23 cellular contexts compared by ENCODE assay signal in the genomic region with DNA sequence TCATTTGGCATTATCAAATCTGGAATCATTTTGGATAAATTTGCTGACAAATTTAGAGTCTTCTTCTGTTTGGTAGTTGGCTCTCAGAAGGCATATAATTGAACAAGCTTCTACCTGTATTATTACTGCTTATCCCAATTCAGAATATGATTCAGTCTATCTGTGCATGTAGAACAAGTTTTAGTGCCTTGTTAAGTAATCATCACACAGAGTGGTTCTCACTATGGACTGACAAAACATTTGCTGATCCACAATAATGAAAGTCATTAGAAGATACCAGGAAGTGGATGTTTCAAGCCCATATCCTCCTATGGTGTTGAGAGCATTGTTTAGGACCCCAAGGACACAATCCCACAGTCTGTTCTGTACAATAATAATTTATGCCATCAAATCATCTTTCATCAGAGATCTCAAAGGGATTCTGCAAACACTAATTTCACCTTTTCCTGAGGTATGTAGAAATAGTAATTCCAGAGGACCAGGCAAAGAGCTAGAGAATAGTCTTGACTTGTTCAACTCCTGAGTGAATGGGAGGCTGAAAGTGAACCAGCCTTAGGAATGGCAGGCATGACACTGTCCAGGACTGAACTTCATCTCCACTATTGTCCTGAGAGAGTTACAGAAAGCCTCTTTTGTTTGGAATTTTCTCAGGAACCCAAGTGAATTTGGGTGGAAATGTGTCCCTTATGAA. TPM values are rescaled to one million over a fixed set of nuclear protein-coding genes. Genes with fewer than 3 reads are reported as not detected.
A peak's percentile ranks its signal among the peaks of the same experiment; 100 is the strongest.
DNase-seq lines count a peak whose midpoint lies in the region; ATAC-seq and TF ChIP-seq lines count a peak whose summit lies in the region.
"Had no signal": no experiment of that assay in that cellular context is flagged by ENCODE, and none has a peak within 500 bp of the region (broad histone marks: within the 10 kb centered on the region; RNA-seq: fewer than 3 reads in every experiment).

No MANE protein-coding gene starts in this region.

- H3K4me3 ChIP-seq in neuronal stem cell (ENCODE audit: low read length in 2 of 2) = no peak overlapping the region
- no peak overlapping the region for H3K4me3 ChIP-seq in vagina
- H3K4me3 ChIP-seq: HAP-1, K562 had no signal

- no peak overlapping the region for H2AK5ac ChIP-seq in neuronal stem cell (ENCODE audit: low read depth, low read length)

- no peak overlapping the region for H3K23ac ChIP-seq in neuronal stem cell (ENCODE audit: low read depth, low read length, poor library complexity)

- no peak overlapping the region for H2BK5ac ChIP-seq in neuronal stem cell (ENCODE audit: low read length)

- intact Hi-C loops in vagina (cut with DNase I) = no loop called here

- H3K9ac ChIP-seq in neuronal stem cell (ENCODE audit: low read depth, low read length, poor library complexity) = no peak overlapping the region

- DNase-seq in epithelial cell of prostate (ENCODE audit: low read depth, low spot score) (peak; percentile 54), neuronal stem cell (ENCODE audit: low spot score) (no peak), vagina (ENCODE audit: extremely low spot score in 2 of 2) (no peak), NCI-H2029 (lab: John Stamatoyannopoulos, UW) (no peak), NCI-H82 treated with DMSO at 0.1 percent for 48 hours (lab: John Stamatoyannopoulos, UW; ENCODE audit: unreplicated experiment) (no peak)
- DNase-seq: CD4-positive, CD25-positive, alpha-beta regulatory T cell; DMS79 treated with DMSO at 0.1 percent for 48 hours; MM.1S; NCI-H1048; NCI-H1436; NCI-H187 treated with DMSO at 0.1 percent for 48 hours; NCI-H226; NCI-H524; NCI-H774 had no signal

- TF ChIP-seq POLR2A in vagina (IDR thresholded peaks at IDR 0.05) = no peak

- H3K18ac ChIP-seq in neuronal stem cell (ENCODE audit: low read length) = no peak overlapping the region

- H2BK12ac ChIP-seq in neuronal stem cell (ENCODE audit: low read length) = no peak overlapping the region

- H4K8ac ChIP-seq in neuronal stem cell (ENCODE audit: low read depth, low read length) = no peak overlapping the region

- H2BK120ac ChIP-seq in neuronal stem cell (ENCODE audit: low read depth, low read length) = no peak overlapping the region

- H2BK15ac ChIP-seq in neuronal stem cell (ENCODE audit: low read length) = no peak overlapping the region

- peak overlapping the region; percentile 79 for H3K27ac ChIP-seq in VCaP
- peak overlapping the region; percentile 65 for H3K27ac ChIP-seq in epithelial cell of prostate
- no peak overlapping the region for H3K27ac ChIP-seq in neuronal stem cell (replicated peaks; ENCODE audit: low read length)
- H3K27ac ChIP-seq in vagina = peak overlapping the region; percentile 22
- H3K27ac ChIP-seq: HL-60 had no signal

- H3K4ac ChIP-seq in neuronal stem cell (ENCODE audit: low read length) = no peak overlapping the region

- no peak for TF ChIP-seq CTCF in VCaP (conservative IDR thresholded peaks at IDR 0.05)
- TF ChIP-seq CTCF in vagina (IDR thresholded peaks at IDR 0.05) = no peak

- H3K36me3 ChIP-seq in neuronal stem cell (replicated peaks in 1 of 2; ENCODE audit: control insufficient read depth in 2 of 2, insufficient read depth in 2 of 2, low read length in 2 of 2) = no peaks in the 10 kb centered on the region
- no peaks in the 10 kb centered on the region for H3K36me3 ChIP-seq in vagina
- H3K36me3 ChIP-seq: HAP-1 had no signal

- no peak for ATAC-seq in HG02938 (IDR thresholded peaks at IDR 0.05; ENCODE audit: unreplicated experiment)
- ATAC-seq: HepG2, K562, Panc1 had no signal

- H3K4me1 ChIP-seq in neuronal stem cell (ENCODE audit: control insufficient read depth in 2 of 2, insufficient read depth in 1 of 2, low read depth in 1 of 2, low read length in 2 of 2) = peaks cover 2 to 4% of the 10 kb centered on the region in 2 donors
- H3K4me1 ChIP-seq in vagina = no peaks in the 10 kb centered on the region

- H3K9me3 ChIP-seq in neuronal stem cell (replicated peaks in 1 of 2; ENCODE audit: control insufficient read depth in 2 of 2, insufficient read depth in 1 of 2, low read depth in 1 of 2, low read length in 2 of 2) = no peaks in the 10 kb centered on the region
- no peaks in the 10 kb centered on the region for H3K9me3 ChIP-seq in vagina
- H3K9me3 ChIP-seq: HAP-1 had no signal

- H3K27me3 ChIP-seq in neuronal stem cell (ENCODE audit: control insufficient read depth in 3 of 3, insufficient read depth in 3 of 3, low read depth in 1 of 3, low read length in 3 of 3) (no peaks in the 10 kb centered on the region), vagina (no peaks in the 10 kb centered on the region)

- H3K14ac ChIP-seq in neuronal stem cell (ENCODE audit: low read length) = no peak overlapping the region

- no peak overlapping the region for H4K91ac ChIP-seq in neuronal stem cell (ENCODE audit: low read depth, low read length, poor library complexity)

- H3K4me2 ChIP-seq in neuronal stem cell (ENCODE audit: insufficient read depth, low read length, poor library complexity, severe bottlenecking) = no peak overlapping the region

- peak overlapping the region; percentile 43 for H2AFZ ChIP-seq in neuronal stem cell (ENCODE audit: low read length)

- no peaks in the 10 kb centered on the region for H3K79me1 ChIP-seq in neuronal stem cell (ENCODE audit: low read depth, low read length)

RNA-seq across cellular contexts. Expression of gene DSC1, which starts 29.6 kb away (rescaled TPM):
- polyA plus RNA-seq in neuronal stem cell (2013, experiment 1 of 2) = not detected
- polyA plus RNA-seq in neuronal stem cell (2013, experiment 2 of 2) = not detected
- 0.49 TPM for total RNA-seq in vagina
- total RNA-seq: CD4-positive, CD25-positive, alpha-beta regulatory T cell; HepG2; HT-29 had no signal
- polyA plus RNA-seq: BJ, HepG2 had no signal
